In the genomic region with DNA sequence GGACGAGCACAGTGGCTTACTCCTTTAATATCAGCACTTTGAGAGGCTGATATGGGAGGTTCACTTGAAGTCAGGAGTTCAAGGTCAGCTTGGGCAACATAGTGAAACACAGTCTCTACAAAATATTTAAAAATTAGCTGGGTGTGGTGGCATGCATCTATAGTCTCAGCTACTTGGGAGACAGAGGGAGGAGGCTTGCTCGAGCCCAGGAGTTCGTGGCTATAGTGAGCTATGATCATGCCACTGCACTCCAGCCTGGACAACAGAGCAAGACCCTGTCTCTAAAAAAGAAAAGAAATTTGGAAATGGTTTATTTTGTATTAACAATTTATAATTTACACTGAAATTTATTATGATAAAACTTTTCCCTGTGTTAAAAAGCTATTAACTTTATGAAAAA, we compare ENCODE assay signal across 18 cellular contexts. TPM values are rescaled to one million over a fixed set of nuclear protein-coding genes. Genes with fewer than 3 reads are reported as not detected.
DNase-seq lines count a peak whose midpoint lies in the region; ATAC-seq and TF ChIP-seq lines count a peak whose summit lies in the region.
"Had no signal": no experiment of that assay in that cellular context is flagged by ENCODE, and none has a peak within 500 bp of the region (broad histone marks: within the 10 kb centered on the region; RNA-seq: fewer than 3 reads in every experiment).

No MANE protein-coding gene starts in this region.

- H3K4me1 ChIP-seq in right lobe of liver, result peaks cover 0 to 28% (median 9%) of the 10 kb centered on the region in 4 donors
- H3K4me1 ChIP-seq: BLaER1 treated with 17β-estradiol and CSF1 and Interleukin-3, amounts not matched to agents 10 nM and 100 nM had no signal

- no peaks in the 10 kb centered on the region for H3K9me3 ChIP-seq in right lobe of liver
- H3K9me3 ChIP-seq: BLaER1 treated with 17β-estradiol and CSF1 and Interleukin-3, amounts not matched to agents 10 nM and 100 nM; Caco-2 had no signal

- no peak for TF ChIP-seq POLR2A in right lobe of liver (IDR thresholded peaks at IDR 0.05)

- peaks cover 6% of the 10 kb centered on the region for H3K36me3 Mint-ChIP-seq in chondrocyte (ENCODE audit: low read depth)

- H3K27ac ChIP-seq in VCaP (peak overlapping the region; percentile 75; the same call in 1 of the 2 replicates), right lobe of liver (peak overlapping the region in 2 of 3 donors; percentile 76 to 87)
- H3K27ac ChIP-seq: BLaER1 treated with 17β-estradiol and CSF1 and Interleukin-3, amounts not matched to agents 10 nM and 100 nM; C4-2B had no signal

- peaks cover 79% of the 10 kb centered on the region for H3K4me1 Mint-ChIP-seq in chondrocyte (ENCODE audit: low read depth)
- H3K4me1 Mint-ChIP-seq: B cell had no signal

- no peaks in the 10 kb centered on the region for H3K36me3 ChIP-seq in right lobe of liver

- TF ChIP-seq CTCF in VCaP (conservative IDR thresholded peaks at IDR 0.05), result no peak
- TF ChIP-seq CTCF in chondrocyte (IDR thresholded peaks at IDR 0.05), result no peak
- TF ChIP-seq CTCF in right lobe of liver (IDR thresholded peaks at IDR 0.05), result no peak

- ATAC-seq in right lobe of liver, result no peak
- ATAC-seq: CD8-positive, alpha-beta T cell had no signal

- no peak overlapping the region for H3K4me3 ChIP-seq in right lobe of liver
- H3K4me3 ChIP-seq: BLaER1 treated with 17β-estradiol and CSF1 and Interleukin-3, amounts not matched to agents 10 nM and 100 nM had no signal

- no peaks in the 10 kb centered on the region for H3K27me3 ChIP-seq in right lobe of liver
- H3K27me3 ChIP-seq: BLaER1 treated with 17β-estradiol and CSF1 and Interleukin-3, amounts not matched to agents 10 nM and 100 nM had no signal

- no peaks in the 10 kb centered on the region for H3K27me3 Mint-ChIP-seq in chondrocyte (ENCODE audit: low read depth)
- H3K27me3 Mint-ChIP-seq: B cell; CD4-positive, alpha-beta T cell had no signal

- H3K27ac Mint-ChIP-seq in chondrocyte (ENCODE audit: unreplicated experiment), result peak overlapping the region; percentile 65
- H3K27ac Mint-ChIP-seq: B cell; CD4-positive, alpha-beta T cell; CD8-positive, alpha-beta T cell had no signal

- no peak overlapping the region for H3K4me3 Mint-ChIP-seq in chondrocyte (ENCODE audit: unreplicated experiment)
- H3K4me3 Mint-ChIP-seq: B cell; CD4-positive, alpha-beta T cell; CD8-positive, alpha-beta T cell had no signal

- peaks cover 5% of the 10 kb centered on the region for H3K9me3 Mint-ChIP-seq in chondrocyte (ENCODE audit: low read depth)
- H3K9me3 Mint-ChIP-seq: CD4-positive, alpha-beta T cell; CD8-positive, alpha-beta T cell had no signal

- no peak for DNase-seq in chondrocyte (ENCODE audit: low spot score)
- DNase-seq in right lobe of liver, result no peak
- no peak for DNase-seq in LoVo (ENCODE audit: low spot score)
- no peak for DNase-seq in NCI-H526 (lab: John Stamatoyannopoulos, UW)
- no peak for DNase-seq in stimulated activated CD4-positive, alpha-beta T cell treated with anti-CD3 and anti-CD28 coated beads, Interleukin-4, amount 100 ng/mL, for 1 hour
- DNase-seq: 8988T; AML-193; Caco-2; Calu3; CD4-positive, alpha-beta T cell; CD8-positive, alpha-beta T cell; DMS79 treated with DMSO at 0.1 percent for 48 hours; GF-D8 had no signal

- intact Hi-C loops in right lobe of liver (cut with DNase I), result no loop called here

- WGBS in right lobe of liver (ENCODE audit: insufficient coverage, low coverage, low lambda C conversion rate, missing lambda C conversion rate), result 59% methylated on average over 3 of the region's 3 CpGs

RNA-seq across cellular contexts. Expression of gene ANGPTL3, which starts 1.7 kb away (rescaled TPM):
- total RNA-seq in chondrocyte, result 0.10 TPM in 1 of 3 replicates, not detected in the others
- 100 to 1,000 TPM; 227 to 411 (median 245) TPM for total RNA-seq in right lobe of liver
- total RNA-seq: A673; B cell; Calu3; CD4-positive, alpha-beta T cell; CD8-positive, alpha-beta T cell had no signal

Comparison
In these comparisons a context has a peak if more than half of its experiments do, and no peak if none do; other contexts are left out.
1. RNA of gene ANGPTL3, which starts 1.7 kb away (total RNA-seq): 227 to 411 TPM in right lobe of liver; 0.10 TPM in chondrocyte; every median in the first group is over 100 times any median in the second.